Comparison of ENCODE assay signal across 13 cellular contexts in genomic region chr19:49585023-49585422, GRCh38. TPM values are rescaled to one million over a fixed set of nuclear protein-coding genes. Genes with fewer than 3 reads are reported as not detected.
DNase-seq lines count a peak whose midpoint lies in the region.
"Had no signal": no experiment of that assay in that cellular context is flagged by ENCODE, and none has a peak within 500 bp of the region (broad histone marks: within the 10 kb centered on the region; RNA-seq: fewer than 3 reads in every experiment).

No MANE protein-coding gene starts in this region.

- WGBS in mesenchymal stem cell, result 64% methylated on average over 8 of the region's 8 CpGs

- no peak overlapping the region for H3K4me3 ChIP-seq in mesenchymal stem cell (ENCODE audit: insufficient read depth in 1 of 2, low read depth in 1 of 2, low read length in 2 of 2)
- H3K4me3 ChIP-seq: left lung had no signal

- no peak overlapping the region for H2BK12ac ChIP-seq in mesenchymal stem cell (ENCODE audit: low read length in 2 of 2)

- no peak overlapping the region for H3K4ac ChIP-seq in mesenchymal stem cell (ENCODE audit: low read depth in 1 of 2, low read length in 2 of 2)

- no peaks in the 10 kb centered on the region for H3K36me3 ChIP-seq in mesenchymal stem cell (ENCODE audit: control insufficient read depth in 1 of 2, insufficient read depth in 2 of 2, low read depth in 1 of 2, low read length in 2 of 2)
- H3K36me3 ChIP-seq: left lung had no signal

- no peak overlapping the region for H3K9ac ChIP-seq in mesenchymal stem cell (ENCODE audit: low read length)

- H2AFZ ChIP-seq in mesenchymal stem cell (ENCODE audit: low read depth, low read length), result no peak overlapping the region

- no peak overlapping the region for H3K14ac ChIP-seq in mesenchymal stem cell (ENCODE audit: low read length in 2 of 2)

- H3K9me3 ChIP-seq in mesenchymal stem cell (ENCODE audit: control insufficient read depth, low read length), result no peaks in the 10 kb centered on the region
- H3K9me3 ChIP-seq: left lung had no signal

- no peaks in the 10 kb centered on the region for H3K79me1 ChIP-seq in mesenchymal stem cell (replicated peaks; ENCODE audit: low read length, poor library complexity, severe bottlenecking)

- H4K8ac ChIP-seq in mesenchymal stem cell (ENCODE audit: low read length), result no peak overlapping the region

- no peak overlapping the region for H2BK120ac ChIP-seq in mesenchymal stem cell (ENCODE audit: low read depth, low read length)

- peak overlapping the region; percentile 55 for H2BK15ac ChIP-seq in mesenchymal stem cell (ENCODE audit: low read depth, poor library complexity, severe bottlenecking)

- DNase-seq in DMS79 treated with DMSO at 0.1 percent for 48 hours (lab: John Stamatoyannopoulos, UW), result peak; percentile 77
- DNase-seq in NCI-H1092 treated with DMSO at 0.1 percent for 48 hours (lab: John Stamatoyannopoulos, UW), result peak; percentile 9
- DNase-seq in SK-N-DZ (ENCODE audit: low spot score), result peak; percentile 90
- DNase-seq in mesenchymal stem cell, result no peak
- no peak for DNase-seq in stimulated activated CD4-positive, alpha-beta T cell treated with anti-CD3 and anti-CD28 coated beads, Interleukin-4, amount 100 ng/mL, for 1 hour
- DNase-seq in SIG-M5 (lab: John Stamatoyannopoulos, UW), result no peak
- no peak for DNase-seq in epidermal melanocyte (ENCODE audit: insufficient read length, low spot score)
- DNase-seq: activated effector memory CD4-positive, alpha-beta T cell treated with Interleukin-2 at 50 U/mL for 16 hours; central memory CD4-positive, alpha-beta T cell; DND-41; left lung; NCI-H774; small intestine had no signal

- H3K18ac ChIP-seq in mesenchymal stem cell (ENCODE audit: low read depth in 1 of 2, low read length in 2 of 2), result no peak overlapping the region

- no peak overlapping the region for H2BK5ac ChIP-seq in mesenchymal stem cell (ENCODE audit: low read depth, low read length, poor library complexity, severe bottlenecking)

- no peaks in the 10 kb centered on the region for H3K27me3 ChIP-seq in mesenchymal stem cell (ENCODE audit: control insufficient read depth in 1 of 2, insufficient read depth in 1 of 2, low read length in 2 of 2)
- H3K27me3 ChIP-seq: left lung had no signal

- peaks cover 2% of the 10 kb centered on the region for H3K4me1 ChIP-seq in mesenchymal stem cell (ENCODE audit: control insufficient read depth, insufficient read depth, low read depth, low read length)

- no peak overlapping the region for H3K27ac ChIP-seq in mesenchymal stem cell (ENCODE audit: low read length, poor library complexity, severe bottlenecking)
- H3K27ac ChIP-seq: left lung had no signal

- H4K91ac ChIP-seq in mesenchymal stem cell (ENCODE audit: low read length), result no peak overlapping the region

- no peak overlapping the region for H2AK5ac ChIP-seq in mesenchymal stem cell (ENCODE audit: low read length, severe bottlenecking)

- H3K23ac ChIP-seq in mesenchymal stem cell (ENCODE audit: low read length in 2 of 2), result no peak overlapping the region

- no peak overlapping the region for H3K4me2 ChIP-seq in mesenchymal stem cell (ENCODE audit: low read length, poor library complexity, severe bottlenecking)

RNA-seq across cellular contexts. Expression of gene PRRG2, which starts 3.9 kb away (rescaled TPM):
- 0.31 and 0.67 TPM in 2 replicates for polyA plus RNA-seq in SK-N-DZ (2014; cell fraction: cytosol; rRNA removed)
- 0.67 TPM in 1 of 2 replicates, not detected in the other for polyA plus RNA-seq in SK-N-DZ (2014; cell fraction: nucleus; rRNA removed)
- 0.50 TPM for polyA plus RNA-seq in mesenchymal stem cell (2013, experiment 1 of 2)
- polyA plus RNA-seq in mesenchymal stem cell (2013, experiment 2 of 2), result 0.40 TPM

RNA-seq across cellular contexts. Expression of gene NOSIP, which starts 4.7 kb away (rescaled TPM):
- 86.0 and 94.2 TPM in 2 replicates for polyA plus RNA-seq in SK-N-DZ (2014; cell fraction: cytosol; rRNA removed)
- polyA plus RNA-seq in SK-N-DZ (2014; cell fraction: nucleus; rRNA removed), result 62.2 and 63.6 TPM in 2 replicates
- polyA plus RNA-seq in mesenchymal stem cell (2013, experiment 1 of 2), result 47.3 TPM
- polyA plus RNA-seq in mesenchymal stem cell (2013, experiment 2 of 2), result 45.5 TPM

RNA-seq across cellular contexts. Expression of gene PRR12, which starts 6.0 kb away (rescaled TPM):
- 1.3 and 2.3 TPM in 2 replicates for polyA plus RNA-seq in SK-N-DZ (2014; cell fraction: cytosol; rRNA removed)
- polyA plus RNA-seq in SK-N-DZ (2014; cell fraction: nucleus; rRNA removed), result 2.0 and 3.1 TPM in 2 replicates
- polyA plus RNA-seq in mesenchymal stem cell (2013, experiment 1 of 2), result 12.1 TPM
- polyA plus RNA-seq in mesenchymal stem cell (2013, experiment 2 of 2), result 11.2 TPM

RNA-seq across cellular contexts. Expression of gene RRAS, which starts 54.9 kb away (rescaled TPM):
- 2.0 and 2.1 TPM in 2 replicates for polyA plus RNA-seq in SK-N-DZ (2014; cell fraction: cytosol; rRNA removed)
- 0.72 and 4.7 TPM in 2 replicates for polyA plus RNA-seq in SK-N-DZ (2014; cell fraction: nucleus; rRNA removed)
- 129 TPM for polyA plus RNA-seq in mesenchymal stem cell (2013, experiment 1 of 2)
- polyA plus RNA-seq in mesenchymal stem cell (2013, experiment 2 of 2), result 134 TPM

RNA-seq across cellular contexts. Expression of gene SCAF1, which starts 57.0 kb away (rescaled TPM):
- 20.2 and 23.9 TPM in 2 replicates for polyA plus RNA-seq in SK-N-DZ (2014; cell fraction: cytosol; rRNA removed)
- polyA plus RNA-seq in SK-N-DZ (2014; cell fraction: nucleus; rRNA removed), result 16.8 and 18.8 TPM in 2 replicates
- 43.0 TPM for polyA plus RNA-seq in mesenchymal stem cell (2013, experiment 1 of 2)
- polyA plus RNA-seq in mesenchymal stem cell (2013, experiment 2 of 2), result 38.9 TPM

Comparison
In these comparisons a context has a peak if more than half of its experiments do, and no peak if none do; other contexts are left out.
1. DNase-seq: peak in DMS79 treated with DMSO at 0.1 percent for 48 hours (single experiment), NCI-H1092 treated with DMSO at 0.1 percent for 48 hours (single experiment) and SK-N-DZ (single experiment); none in mesenchymal stem cell (single experiment), stimulated activated CD4-positive, alpha-beta T cell treated with anti-CD3 and anti-CD28 coated beads, Interleukin-4, amount 100 ng/mL, for 1 hour (single experiment), SIG-M5 (single experiment) and epidermal melanocyte (single experiment).